In genomic region chr14:77375973-77376372, GRCh38 we compare ENCODE assay signal across 8 cellular contexts. TPM values are rescaled to one million over a fixed set of nuclear protein-coding genes. Genes with fewer than 3 reads are reported as not detected.
A peak's percentile ranks its signal among the peaks of the same experiment; 100 is the strongest.
DNase-seq lines count a peak whose midpoint lies in the region; ATAC-seq and TF ChIP-seq lines count a peak whose summit lies in the region.

No MANE protein-coding gene starts in this region.

- H3K4me1 ChIP-seq in PC-9 (replicated peaks; ENCODE audit: insufficient read depth) = peaks cover 19% of the 10 kb centered on the region

- H4K20me1 ChIP-seq in PC-9 (ENCODE audit: insufficient read depth) = no peaks in the 10 kb centered on the region

- peak overlapping the region; percentile 81 for H3K4me3 ChIP-seq in GM12875 (ENCODE audit: low read depth, low read length)
- peak overlapping the region; percentile 82 for H3K4me3 ChIP-seq in PC-9
- H3K4me3 ChIP-seq in fibroblast of the aortic adventitia (ENCODE audit: low read depth, low read length) = peak overlapping the region; percentile 88
- peak overlapping the region; percentile 85 for H3K4me3 ChIP-seq in skeletal muscle cell (ENCODE audit: low read depth, low read length)

- CTCF ChIA-PET in PC-9 (lab: Charles Lee) = no interaction called here

- ATAC-seq in HG03378 (IDR thresholded peaks at IDR 0.05; ENCODE audit: unreplicated experiment) (no peak), GM19467 (IDR thresholded peaks at IDR 0.05; ENCODE audit: unreplicated experiment) (no peak)

- TF ChIP-seq CTCF in GM12875 (IDR thresholded peaks at IDR 0.05; ENCODE audit: borderline replicate concordance, insufficient read depth, low read depth, low read length) (no peak), PC-9 (conservative IDR thresholded peaks at IDR 0.05) (no peak), fibroblast of the aortic adventitia (IDR thresholded peaks at IDR 0.05; ENCODE audit: insufficient read depth, low read length) (no peak)

- H2AFZ ChIP-seq in PC-9 = peak overlapping the region; percentile 99

- POLR2A ChIA-PET in PC-9 (lab: Charles Lee; ENCODE audit: unreplicated experiment) = interaction anchor here (0.8 to 1.0 kb wide), 2 partner anchors 67 to 148 kb away, joined by 3 to 5 read pairs; no protein-coding TSS in a partner anchor

- H3K27ac ChIP-seq in PC-9 = no peak overlapping the region

- H3K36me3 ChIP-seq in PC-9 (ENCODE audit: low read depth) = no peaks in the 10 kb centered on the region

- DNase-seq in PC-9 (no peak), fibroblast of the aortic adventitia (ENCODE audit: low read depth) (peak; percentile 6), skeletal muscle cell (ENCODE audit: low read depth) (no peak), posterior vena cava (ENCODE audit: low spot score) (no peak), cerebellar nuclear complex (lab: John Stamatoyannopoulos, UW) (no peak)

- H3K79me2 ChIP-seq in PC-9 (ENCODE audit: low read depth) = peaks cover 28% of the 10 kb centered on the region

- peak overlapping the region; percentile 88 for H3K4me2 ChIP-seq in PC-9

- BruUV-seq in PC-9 (replicated peaks; lab: Mats Ljungman, UMichigan) = TSS peak; percentile 37

- no peaks in the 10 kb centered on the region for H3K9me2 ChIP-seq in PC-9 (ENCODE audit: insufficient read depth)

- no peaks in the 10 kb centered on the region for H3K9me3 ChIP-seq in PC-9 (ENCODE audit: insufficient read depth, low read depth)

- intact Hi-C loops in PC-9 (cut with micrococcal nuclease; ENCODE audit: unreplicated experiment) = no loop called here
- intact Hi-C loops in posterior vena cava (cut with DNase I) = no loop called here

- no peaks in the 10 kb centered on the region for H3K27me3 ChIP-seq in PC-9 (ENCODE audit: insufficient read depth, low read depth)

- H3F3A ChIP-seq in PC-9 (ENCODE audit: insufficient read depth, low read depth) = no peaks in the 10 kb centered on the region; the same call in none of the 2 replicates

RNA-seq across cellular contexts. Expression of gene TMED8, which starts 0.9 kb away (rescaled TPM):
- 32.1 and 42.6 TPM in 2 replicates for total RNA-seq in PC-9 (2021)
- 7.4 and 14.5 TPM in 2 replicates for total RNA-seq in fibroblast of the aortic adventitia (ENCODE audit: low replicate concordance)
- total RNA-seq in posterior vena cava = 10 to 100 TPM; 11.2 to 13.3 TPM

RNA-seq across cellular contexts. Expression of gene SAMD15, which starts 1.2 kb away (rescaled TPM):
- total RNA-seq in PC-9 (2021) (4.8 and 7.8 TPM in 2 replicates), fibroblast of the aortic adventitia (ENCODE audit: low replicate concordance) (2.0 and 3.6 TPM in 2 replicates), posterior vena cava (under 1 TPM; 0.60 to 0.62 TPM)

RNA-seq across cellular contexts. Expression of gene NOXRED1, which starts 47.4 kb away (rescaled TPM):
- total RNA-seq in PC-9 (2021) (2.0 and 2.1 TPM in 2 replicates), fibroblast of the aortic adventitia (ENCODE audit: low replicate concordance) (0.09 TPM in 1 of 2 replicates, not detected in the other), posterior vena cava (under 1 TPM; 0.23 to 0.52 TPM)

RNA-seq across cellular contexts. Expression of gene GSTZ1, which starts 55.1 kb away (rescaled TPM):
- total RNA-seq in PC-9 (2021) = 135 and 195 TPM in 2 replicates
- total RNA-seq in fibroblast of the aortic adventitia (ENCODE audit: low replicate concordance) = 19.3 and 19.9 TPM in 2 replicates
- total RNA-seq in posterior vena cava = 1 to 10 TPM; 4.7 to 9.3 TPM

RNA-seq across cellular contexts. Expression of gene POMT2, which starts 55.3 kb away (rescaled TPM):
- total RNA-seq in PC-9 (2021) = 96.5 and 109 TPM in 2 replicates
- total RNA-seq in fibroblast of the aortic adventitia (ENCODE audit: low replicate concordance) = 15.2 and 22.9 TPM in 2 replicates
- total RNA-seq in posterior vena cava = 10 to 100 TPM; 20.5 TPM
